Comparison of ENCODE assay signal across 1 cellular context in the genomic region with DNA sequence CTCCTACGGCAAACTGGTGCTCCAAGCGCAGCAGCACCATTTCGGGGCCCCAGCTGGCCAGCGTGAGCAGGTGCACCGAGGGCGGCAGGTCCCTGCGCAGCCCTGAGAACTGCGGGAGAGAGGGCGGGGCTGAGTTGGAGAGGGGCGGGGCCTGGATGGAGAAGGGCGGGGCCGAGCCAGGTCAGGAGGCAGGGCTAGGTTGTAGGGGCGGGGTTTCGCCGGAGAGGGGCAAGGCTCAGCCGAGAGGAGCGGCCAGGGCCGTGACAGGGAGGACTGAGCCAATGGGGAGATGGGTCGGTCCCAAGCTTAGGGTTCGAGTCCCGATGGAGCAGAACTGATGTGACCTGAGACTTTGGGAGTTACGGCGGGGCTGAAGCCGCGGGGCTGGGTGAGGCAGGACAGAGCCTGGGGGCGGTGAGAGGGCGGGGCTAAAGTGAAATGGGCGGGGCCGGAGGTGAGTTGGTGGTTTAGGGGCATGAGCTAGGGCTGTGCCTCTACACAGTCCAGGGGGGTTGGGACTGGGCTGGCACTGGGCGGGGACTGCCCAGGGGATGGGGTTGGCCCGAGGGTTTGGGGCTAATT.
TF ChIP-seq lines count a peak whose summit lies in the region.

No MANE protein-coding gene starts in this region.

TF ChIP-seq in H1, 55 proteins besides CTCF, POLR2A, EP300 and RAD21:
- TF ChIP-seq TBP (IDR thresholded peaks at IDR 0.05; ENCODE audit: low read depth, low read length) (no peak), SP4 (IDR thresholded peaks at IDR 0.05; ENCODE audit: low read length) (no peak), TAF7 (optimal IDR thresholded peaks at IDR 0.05; ENCODE audit: borderline replicate concordance, low read depth, low read length) (no peak), BRCA1 (IDR thresholded peaks at IDR 0.05; ENCODE audit: low read depth, low read length) (no peak), SUZ12 (IDR thresholded peaks at IDR 0.05; ENCODE audit: low read length) (no peak), SIRT6 (IDR thresholded peaks at IDR 0.05; ENCODE audit: low read length) (no peak), GTF2F1 (IDR thresholded peaks at IDR 0.05; ENCODE audit: borderline replicate concordance, low read depth, low read length) (no peak), POLR2AphosphoS5 (IDR thresholded peaks at IDR 0.05; ENCODE audit: low read depth, low read length) (no peak), ASH2L (IDR thresholded peaks at IDR 0.05; ENCODE audit: low read length) (no peak)
- TF ChIP-seq, protein P1, sequence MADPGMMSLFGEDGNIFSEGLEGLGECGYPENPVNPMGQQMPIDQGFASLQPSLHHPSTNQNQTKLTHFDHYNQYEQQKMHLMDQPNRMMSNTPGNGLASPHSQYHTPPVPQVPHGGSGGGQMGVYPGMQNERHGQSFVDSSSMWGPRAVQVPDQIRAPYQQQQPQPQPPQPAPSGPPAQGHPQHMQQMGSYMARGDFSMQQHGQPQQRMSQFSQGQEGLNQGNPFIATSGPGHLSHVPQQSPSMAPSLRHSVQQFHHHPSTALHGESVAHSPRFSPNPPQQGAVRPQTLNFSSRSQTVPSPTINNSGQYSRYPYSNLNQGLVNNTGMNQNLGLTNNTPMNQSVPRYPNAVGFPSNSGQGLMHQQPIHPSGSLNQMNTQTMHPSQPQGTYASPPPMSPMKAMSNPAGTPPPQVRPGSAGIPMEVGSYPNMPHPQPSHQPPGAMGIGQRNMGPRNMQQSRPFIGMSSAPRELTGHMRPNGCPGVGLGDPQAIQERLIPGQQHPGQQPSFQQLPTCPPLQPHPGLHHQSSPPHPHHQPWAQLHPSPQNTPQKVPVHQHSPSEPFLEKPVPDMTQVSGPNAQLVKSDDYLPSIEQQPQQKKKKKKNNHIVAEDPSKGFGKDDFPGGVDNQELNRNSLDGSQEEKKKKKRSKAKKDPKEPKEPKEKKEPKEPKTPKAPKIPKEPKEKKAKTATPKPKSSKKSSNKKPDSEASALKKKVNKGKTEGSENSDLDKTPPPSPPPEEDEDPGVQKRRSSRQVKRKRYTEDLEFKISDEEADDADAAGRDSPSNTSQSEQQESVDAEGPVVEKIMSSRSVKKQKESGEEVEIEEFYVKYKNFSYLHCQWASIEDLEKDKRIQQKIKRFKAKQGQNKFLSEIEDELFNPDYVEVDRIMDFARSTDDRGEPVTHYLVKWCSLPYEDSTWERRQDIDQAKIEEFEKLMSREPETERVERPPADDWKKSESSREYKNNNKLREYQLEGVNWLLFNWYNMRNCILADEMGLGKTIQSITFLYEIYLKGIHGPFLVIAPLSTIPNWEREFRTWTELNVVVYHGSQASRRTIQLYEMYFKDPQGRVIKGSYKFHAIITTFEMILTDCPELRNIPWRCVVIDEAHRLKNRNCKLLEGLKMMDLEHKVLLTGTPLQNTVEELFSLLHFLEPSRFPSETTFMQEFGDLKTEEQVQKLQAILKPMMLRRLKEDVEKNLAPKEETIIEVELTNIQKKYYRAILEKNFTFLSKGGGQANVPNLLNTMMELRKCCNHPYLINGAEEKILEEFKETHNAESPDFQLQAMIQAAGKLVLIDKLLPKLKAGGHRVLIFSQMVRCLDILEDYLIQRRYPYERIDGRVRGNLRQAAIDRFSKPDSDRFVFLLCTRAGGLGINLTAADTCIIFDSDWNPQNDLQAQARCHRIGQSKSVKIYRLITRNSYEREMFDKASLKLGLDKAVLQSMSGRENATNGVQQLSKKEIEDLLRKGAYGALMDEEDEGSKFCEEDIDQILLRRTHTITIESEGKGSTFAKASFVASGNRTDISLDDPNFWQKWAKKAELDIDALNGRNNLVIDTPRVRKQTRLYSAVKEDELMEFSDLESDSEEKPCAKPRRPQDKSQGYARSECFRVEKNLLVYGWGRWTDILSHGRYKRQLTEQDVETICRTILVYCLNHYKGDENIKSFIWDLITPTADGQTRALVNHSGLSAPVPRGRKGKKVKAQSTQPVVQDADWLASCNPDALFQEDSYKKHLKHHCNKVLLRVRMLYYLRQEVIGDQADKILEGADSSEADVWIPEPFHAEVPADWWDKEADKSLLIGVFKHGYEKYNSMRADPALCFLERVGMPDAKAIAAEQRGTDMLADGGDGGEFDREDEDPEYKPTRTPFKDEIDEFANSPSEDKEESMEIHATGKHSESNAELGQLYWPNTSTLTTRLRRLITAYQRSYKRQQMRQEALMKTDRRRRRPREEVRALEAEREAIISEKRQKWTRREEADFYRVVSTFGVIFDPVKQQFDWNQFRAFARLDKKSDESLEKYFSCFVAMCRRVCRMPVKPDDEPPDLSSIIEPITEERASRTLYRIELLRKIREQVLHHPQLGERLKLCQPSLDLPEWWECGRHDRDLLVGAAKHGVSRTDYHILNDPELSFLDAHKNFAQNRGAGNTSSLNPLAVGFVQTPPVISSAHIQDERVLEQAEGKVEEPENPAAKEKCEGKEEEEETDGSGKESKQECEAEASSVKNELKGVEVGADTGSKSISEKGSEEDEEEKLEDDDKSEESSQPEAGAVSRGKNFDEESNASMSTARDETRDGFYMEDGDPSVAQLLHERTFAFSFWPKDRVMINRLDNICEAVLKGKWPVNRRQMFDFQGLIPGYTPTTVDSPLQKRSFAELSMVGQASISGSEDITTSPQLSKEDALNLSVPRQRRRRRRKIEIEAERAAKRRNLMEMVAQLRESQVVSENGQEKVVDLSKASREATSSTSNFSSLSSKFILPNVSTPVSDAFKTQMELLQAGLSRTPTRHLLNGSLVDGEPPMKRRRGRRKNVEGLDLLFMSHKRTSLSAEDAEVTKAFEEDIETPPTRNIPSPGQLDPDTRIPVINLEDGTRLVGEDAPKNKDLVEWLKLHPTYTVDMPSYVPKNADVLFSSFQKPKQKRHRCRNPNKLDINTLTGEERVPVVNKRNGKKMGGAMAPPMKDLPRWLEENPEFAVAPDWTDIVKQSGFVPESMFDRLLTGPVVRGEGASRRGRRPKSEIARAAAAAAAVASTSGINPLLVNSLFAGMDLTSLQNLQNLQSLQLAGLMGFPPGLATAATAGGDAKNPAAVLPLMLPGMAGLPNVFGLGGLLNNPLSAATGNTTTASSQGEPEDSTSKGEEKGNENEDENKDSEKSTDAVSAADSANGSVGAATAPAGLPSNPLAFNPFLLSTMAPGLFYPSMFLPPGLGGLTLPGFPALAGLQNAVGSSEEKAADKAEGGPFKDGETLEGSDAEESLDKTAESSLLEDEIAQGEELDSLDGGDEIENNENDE (IDR thresholded peaks at IDR 0.05; ENCODE audit: insufficient replicate concordance, low read length) = no peak
